Comparison of ENCODE assay signal across 8 cellular contexts in genomic region chr16:20866161-20866772, GRCh38. TPM values are rescaled to one million over a fixed set of nuclear protein-coding genes. Genes with fewer than 3 reads are reported as not detected.
A peak's percentile ranks its signal among the peaks of the same experiment; 100 is the strongest.
DNase-seq lines count a peak whose midpoint lies in the region; ATAC-seq and TF ChIP-seq lines count a peak whose summit lies in the region.

No MANE protein-coding gene starts in this region.

- DNase-seq in COLO668 (lab: John Stamatoyannopoulos, UW; ENCODE audit: unreplicated experiment) (peak; percentile 3), HCEC 1CT (peak; percentile 79), UCSD-AML1 (lab: John Stamatoyannopoulos, UW; ENCODE audit: unreplicated experiment) (peak; percentile 64), fibroblast of pulmonary artery (ENCODE audit: low read depth) (peak; percentile 85), sciatic nerve (ENCODE audit: low spot score) (peak; percentile 66), GM19240 (ENCODE audit: insufficient read length, low spot score) (no peak)

- no peak overlapping the region for H3K4me3 ChIP-seq in fibroblast of pulmonary artery (replicated peaks; ENCODE audit: low read depth, low read length)

- no peak for TF ChIP-seq CTCF in fibroblast of pulmonary artery (IDR thresholded peaks at IDR 0.05; ENCODE audit: low read length, missing control alignments)

- ATAC-seq in sciatic nerve = no peak
- no peak for ATAC-seq in HG03175 (IDR thresholded peaks at IDR 0.05; ENCODE audit: unreplicated experiment)
- ATAC-seq in HG03095 (IDR thresholded peaks at IDR 0.05; ENCODE audit: unreplicated experiment) = no peak

- intact Hi-C loops in sciatic nerve (cut with DNase I) = no loop called here

RNA-seq across cellular contexts. Expression of gene DCUN1D3, which starts 33.9 kb away (rescaled TPM):
- total RNA-seq in sciatic nerve = 30.7 TPM

RNA-seq across cellular contexts. Expression of gene LYRM1, which starts 34.3 kb away (rescaled TPM):
- 25.6 TPM for total RNA-seq in sciatic nerve

RNA-seq across cellular contexts. Expression of gene REXO5, which starts 59.9 kb away (rescaled TPM):
- total RNA-seq in sciatic nerve = 2.5 TPM

RNA-seq across cellular contexts. Expression of gene ERI2, which starts 60.0 kb away (rescaled TPM):
- total RNA-seq in sciatic nerve = 16.5 TPM
